ENCODE assay signal across 8 cellular contexts in genomic region chr7:72827839-72828591, GRCh38. TPM values are rescaled to one million over a fixed set of nuclear protein-coding genes. Genes with fewer than 3 reads are reported as not detected.
DNase-seq lines count a peak whose midpoint lies in the region; ATAC-seq and TF ChIP-seq lines count a peak whose summit lies in the region.
"Not testable (repeated sequence)": the region's sequence is repeated elsewhere in the genome, so short reads cannot be mapped to it uniquely, and the experiment has no call there.

Gene TYW1B (minus strand): TSS chr7:72828200. CDS start chr7:72828075, 125 bp downstream.

- ATAC-seq in GM21360 (IDR thresholded peaks at IDR 0.05; ENCODE audit: unreplicated experiment) = peak; percentile 88
- peak; percentile 91 for ATAC-seq in lung (ENCODE audit: insufficient read depth, low FRiP score)

- DNase-seq in COLO829 (ENCODE audit: low spot score) (peak; percentile 74), HT-29 (ENCODE audit: low spot score) (peak; percentile 99), lung (ENCODE audit: low spot score) (peak; percentile 98)
- peak; percentile 98 for DNase-seq in NK-92 treated with Interleukin-12 subunit alpha and Interleukin-12 subunit beta, amount 100 ng/mL, for 24 hours (lab: John Stamatoyannopoulos, UW)
- peak; percentile 91 to 95 for DNase-seq in activated CD8-positive, alpha-beta memory T cell treated with anti-CD3 and anti-CD28 coated beads for 4 hours (ENCODE audit: low read depth in 2 of 2)
- peak; percentile 96 for DNase-seq in effector CD8-positive, alpha-beta T cell (lab: John Stamatoyannopoulos, UW)
- DNase-seq in stimulated activated CD4-positive, alpha-beta T cell treated with anti-CD3 and anti-CD28 coated beads, TNF-alpha, amount 100 ng/mL, for 24 hours (ENCODE audit: low read depth in 3 of 3) = peak; percentile 93 to 96 (median 95)

- H3K27ac ChIP-seq in lung (ENCODE audit: low read depth in 1 of 2, low read length in 1 of 2) = peak within 1 kb of the TSS; percentile 86 to 91

- H3K4me1 ChIP-seq in lung (ENCODE audit: control insufficient read depth in 2 of 2, insufficient read depth in 2 of 2, low read length in 2 of 2) = not testable (repeated sequence)

- not testable (repeated sequence) for TF ChIP-seq CTCF in lung (IDR thresholded peaks at IDR 0.05; ENCODE audit: control extremely low read depth, extremely low read depth)

- not testable (repeated sequence) for H3K9me3 ChIP-seq in lung (ENCODE audit: control insufficient read depth in 2 of 2, insufficient read depth in 1 of 2, low read length in 1 of 2)

- WGBS in lung, 2 donors = 0% methylated on average over 37 to 49 of the region's 49 CpGs

- not testable (repeated sequence) for H3K27me3 ChIP-seq in lung (ENCODE audit: control insufficient read depth, insufficient read depth)

- peaks cover 6 to 12% of the 10 kb centered on the region in 2 donors for H3K36me3 ChIP-seq in lung (ENCODE audit: control insufficient read depth in 2 of 2, insufficient read depth in 2 of 2, low read length in 2 of 2)

- peak within 1 kb of the TSS; percentile 56 for H3K4me3 ChIP-seq in lung

RNA-seq across cellular contexts. Expression of gene TYW1B, which starts in this region (rescaled TPM):
- total RNA-seq in HT-29 (2014; rRNA removed; shearing (Covaris generic)) = 1.5 and 2.5 TPM in 2 replicates
- total RNA-seq in lung = 10 to 100 TPM in 1 of 2 donors, 1 to 10 TPM in 1; 2.1 to 10.1 TPM
- 1 to 10 TPM in 1 of 2 donors, under 1 TPM in 1; 0.90 to 1.1 TPM for polyA plus RNA-seq in lung

Comparison
In these comparisons a context has a peak if more than half of its experiments do, and no peak if none do; other contexts are left out.
1. Peak in every context shown above with its lines: DNase-seq, ATAC-seq, H3K4me3 ChIP-seq and H3K27ac ChIP-seq.